ENCODE assay signal across 19 cellular contexts in the genomic region with DNA sequence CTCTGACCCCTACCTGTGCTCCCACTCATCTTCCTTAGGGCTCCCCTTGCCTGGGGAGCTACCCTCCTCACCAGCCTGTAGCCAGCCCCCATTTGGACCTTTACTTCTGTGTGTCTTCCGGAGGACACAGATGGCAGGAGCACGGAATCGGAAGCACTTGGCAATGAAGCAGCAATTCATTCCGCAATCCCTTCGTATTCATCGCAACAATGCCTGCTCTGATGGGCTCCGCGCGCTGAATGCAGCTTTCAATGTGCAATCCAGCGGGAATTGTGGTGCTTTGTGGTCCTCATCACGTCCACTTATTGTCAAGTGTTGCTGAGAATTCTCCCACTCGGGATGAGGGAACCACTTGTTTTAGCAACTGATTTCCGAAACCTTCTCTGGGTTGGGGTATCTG.
"Had no signal": no experiment of that assay in that cellular context is flagged by ENCODE, and none has a peak within 500 bp of the region (broad histone marks: within the 10 kb centered on the region; RNA-seq: fewer than 3 reads in every experiment).

No MANE protein-coding gene starts in this region.

- H3K4me3 ChIP-seq: lower lobe of right lung, ovary, right lobe of liver, skin epidermis, thyroid gland, upper lobe of right lung had no signal

- H3K27ac ChIP-seq: lower lobe of right lung, ovary, right lobe of liver, skin epidermis, thyroid gland, upper lobe of right lung had no signal

- H3K4me1 ChIP-seq: right lobe of liver, thyroid gland had no signal

- DNase-seq: activated CD4-positive, alpha-beta memory T cell treated with anti-CD3 and anti-CD28 coated beads for 36 hours; activated CD4-positive, alpha-beta T cell treated with anti-CD3 and anti-CD28 coated beads for 48 hours; activated gamma-delta T cell; activated naive CD4-positive, alpha-beta T cell treated with anti-CD3 and anti-CD28 coated beads, Interleukin-2, amount 50 U/mL, for 16 hours; activated naive CD8-positive, alpha-beta T cell treated with anti-CD3 and anti-CD28 coated beads, Interleukin-2, amount 50 U/mL, for 24 hours; aorta; dermis blood vessel endothelial cell; effector memory CD4-positive, alpha-beta T cell; lower lobe of right lung; naive thymus-derived CD8-positive, alpha-beta T cell; ovary; right lobe of liver; stimulated activated CD4-positive, alpha-beta T cell treated with anti-CD3 and anti-CD28 coated beads, Interleukin-4, amount 100 ng/mL, for 1 hour; stimulated activated naive CD4-positive, alpha-beta T cell treated with Interleukin-2 at 50 U/mL for 16 hours; thyroid gland; upper lobe of right lung had no signal

- ATAC-seq: activated naive CD8-positive, alpha-beta T cell treated with anti-CD3 and anti-CD28 coated beads, Interleukin-2, amount 50 U/mL, for 24 hours; left lobe of liver; naive thymus-derived CD8-positive, alpha-beta T cell; SK-N-SH treated with all-trans-retinoic acid at 6 μM for 48 hours had no signal

- H3K36me3 ChIP-seq: lower lobe of right lung, ovary, right lobe of liver, thyroid gland, upper lobe of right lung had no signal

- H3K9me3 ChIP-seq: lower lobe of right lung, ovary, right lobe of liver, thyroid gland, upper lobe of right lung had no signal

- H3K27me3 ChIP-seq: ovary, right lobe of liver, thyroid gland, upper lobe of right lung had no signal
